Comparison of ENCODE assay signal across 8 cellular contexts in the genomic region with DNA sequence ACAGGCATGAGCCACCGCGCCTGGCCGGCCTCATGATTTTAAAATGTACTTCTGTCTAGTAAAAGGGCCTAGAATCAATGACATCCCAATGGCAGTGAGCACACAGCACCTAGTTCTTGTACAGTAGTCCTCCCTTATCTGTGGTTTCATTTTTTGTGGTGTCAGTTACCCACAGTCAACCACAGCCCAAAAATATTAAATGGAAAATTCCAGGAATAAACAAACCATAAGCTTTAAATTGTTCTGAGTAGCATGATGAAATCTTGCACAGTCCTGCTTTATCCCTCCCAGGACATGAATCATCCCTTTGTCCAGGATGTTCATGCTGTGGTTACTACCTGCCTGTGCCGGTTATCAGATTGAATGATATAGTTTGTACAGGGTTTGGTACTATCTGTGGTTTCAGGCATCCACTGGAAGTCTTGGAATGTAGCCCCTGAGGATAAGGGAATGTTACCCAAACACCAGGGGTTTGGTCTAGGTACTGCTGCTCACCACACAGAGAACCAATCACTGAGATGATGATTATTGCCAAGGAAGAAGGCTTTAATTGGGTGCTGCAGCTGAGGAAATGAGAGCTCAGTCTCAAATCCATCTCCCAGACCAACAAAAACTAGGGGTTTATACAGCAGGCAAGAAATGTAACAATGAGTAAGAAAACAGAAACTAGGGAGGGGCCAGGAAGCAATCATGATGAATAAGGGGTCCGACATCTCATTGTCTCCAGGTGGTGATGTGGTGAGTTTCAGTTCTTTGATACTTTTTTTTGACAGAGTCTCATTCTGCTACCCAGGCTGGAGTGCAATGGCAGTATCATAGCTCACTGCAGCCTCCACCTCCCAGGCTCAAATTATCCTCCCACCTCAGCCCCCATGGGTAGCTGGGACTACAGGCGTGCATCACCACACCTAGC. TPM values are rescaled to one million over a fixed set of nuclear protein-coding genes. Genes with fewer than 3 reads are reported as not detected.
DNase-seq lines count a peak whose midpoint lies in the region; ATAC-seq and TF ChIP-seq lines count a peak whose summit lies in the region.
"Had no signal": no experiment of that assay in that cellular context is flagged by ENCODE, and none has a peak within 500 bp of the region (broad histone marks: within the 10 kb centered on the region; RNA-seq: fewer than 3 reads in every experiment).

No MANE protein-coding gene starts in this region.

- BruUV-seq in PC-9 (replicated peaks; lab: Mats Ljungman, UMichigan), result no TSS peak

- H2AFZ ChIP-seq in PC-9, result no peak overlapping the region

- H3K4me3 ChIP-seq in PC-9 (no peak overlapping the region), brain microvascular endothelial cell (ENCODE audit: low read depth, low read length) (no peak overlapping the region)
- H3K4me3 ChIP-seq: Peyer's patch had no signal

- H3K36me3 ChIP-seq in PC-9 (ENCODE audit: low read depth) (no peaks in the 10 kb centered on the region), brain microvascular endothelial cell (replicated peaks) (no peaks in the 10 kb centered on the region)
- H3K36me3 ChIP-seq: Peyer's patch had no signal

- DNase-seq in H4 (ENCODE audit: low spot score) (peak; percentile 93), PC-9 (peak; percentile 61 to 99), brain microvascular endothelial cell (peak; percentile 79), renal cortical epithelial cell (ENCODE audit: low read depth) (peak; percentile 75), left lobe of liver (ENCODE audit: low spot score) (no peak)
- DNase-seq: Peyer's patch had no signal

- no peaks in the 10 kb centered on the region for H4K20me1 ChIP-seq in PC-9 (ENCODE audit: insufficient read depth)

- in situ Hi-C loops in brain microvascular endothelial cell (cut with HindIII; ENCODE audit: low pct_ligation_motif_present, low sequenced_read_pairs), result no loop called here

- no peaks in the 10 kb centered on the region for H3K79me2 ChIP-seq in PC-9 (ENCODE audit: low read depth)

- H3K27me3 ChIP-seq in PC-9 (ENCODE audit: insufficient read depth, low read depth), result no peaks in the 10 kb centered on the region
- H3K27me3 ChIP-seq in brain microvascular endothelial cell (replicated peaks), result no peaks in the 10 kb centered on the region
- H3K27me3 ChIP-seq: Peyer's patch had no signal

- H3K9me3 ChIP-seq in PC-9 (ENCODE audit: insufficient read depth, low read depth), result no peaks in the 10 kb centered on the region
- H3K9me3 ChIP-seq: Peyer's patch had no signal

- peaks cover 35% of the 10 kb centered on the region for H3K4me1 ChIP-seq in PC-9 (replicated peaks; ENCODE audit: insufficient read depth)
- H3K4me1 ChIP-seq: Peyer's patch had no signal

- peak overlapping the region; percentile 88 for H3K27ac ChIP-seq in PC-9
- H3K27ac ChIP-seq in brain microvascular endothelial cell, result peak overlapping the region; percentile 19
- H3K27ac ChIP-seq: Peyer's patch had no signal

- CTCF ChIA-PET in PC-9 (lab: Charles Lee), result interaction anchor here (0.7 kb wide), 1 partner anchor 212 kb away, joined by 5 read pairs; no protein-coding TSS in a partner anchor

- peak overlapping the region; percentile 23; the same call in 1 of the 2 replicates for H3K4me2 ChIP-seq in PC-9

- 0 out of 2 replicates have a peak, but pooled peaks cover 4% of the 10 kb centered on the region for H3K9me2 ChIP-seq in PC-9 (ENCODE audit: insufficient read depth)

- peaks cover 31% of the 10 kb centered on the region for H3F3A ChIP-seq in PC-9 (ENCODE audit: insufficient read depth, low read depth)

- intact Hi-C loops in PC-9 (cut with micrococcal nuclease; ENCODE audit: unreplicated experiment), result loop anchor here (1.0 to 10.0 kb wide), 4 partner anchors 83 to 221 kb away; a partner anchor contains a TSS

- POLR2A ChIA-PET in PC-9 (lab: Charles Lee; ENCODE audit: unreplicated experiment), result interaction anchor here (0.6 kb wide), 1 partner anchor 154 kb away, joined by 3 read pairs; no protein-coding TSS in a partner anchor

- TF ChIP-seq CTCF in PC-9 (conservative IDR thresholded peaks at IDR 0.05), result no peak
- TF ChIP-seq CTCF in brain microvascular endothelial cell (IDR thresholded peaks at IDR 0.05; ENCODE audit: low read depth, low read length, missing control alignments), result no peak

- ATAC-seq in GM19324 (IDR thresholded peaks at IDR 0.05; ENCODE audit: low FRiP score, unreplicated experiment), result no peak
- no peak for ATAC-seq in left lobe of liver
- ATAC-seq in HG03442 (IDR thresholded peaks at IDR 0.05; ENCODE audit: unreplicated experiment), result no peak

RNA-seq across cellular contexts. Expression of a gene that starts 16.1 kb away (rescaled TPM):
- 139 and 149 TPM in 2 replicates for total RNA-seq in H4 (2014; rRNA removed; shearing (Covaris generic))
- total RNA-seq in PC-9 (2021), result 0.65 and 1.7 TPM in 2 replicates
- 19.3 and 86.2 TPM in 2 replicates for total RNA-seq in renal cortical epithelial cell
- total RNA-seq in left lobe of liver, result 10.6 TPM
